In the genomic region with DNA sequence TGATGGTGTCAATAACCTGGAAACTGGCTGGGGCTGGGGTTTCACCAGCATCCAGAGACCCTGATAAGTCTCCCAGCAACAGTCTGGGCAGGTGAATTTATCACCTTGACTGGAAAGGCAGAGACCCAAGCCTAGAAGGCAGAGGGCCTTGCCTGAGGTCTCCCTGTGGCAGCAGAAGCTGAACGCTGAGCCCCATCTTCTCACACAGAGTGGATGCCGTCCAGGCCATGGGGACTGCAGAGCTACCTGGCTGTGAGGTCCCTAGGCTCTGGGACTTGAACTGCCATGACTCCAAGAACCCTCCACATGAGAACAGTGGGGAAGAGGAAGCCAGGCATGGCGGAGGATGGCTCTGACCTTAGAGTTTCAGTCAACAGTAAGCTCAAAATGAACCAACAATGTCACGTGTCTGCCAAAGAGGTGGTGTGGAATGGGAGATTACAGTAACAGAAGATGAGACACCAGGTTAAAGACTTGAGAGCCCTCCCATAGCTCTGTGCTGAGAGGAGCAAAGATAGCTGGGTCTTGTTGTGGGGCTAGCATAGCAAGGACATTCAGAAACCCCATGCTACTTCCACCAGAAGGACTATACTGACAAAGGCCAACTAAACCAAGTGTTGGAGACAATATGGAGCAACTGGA, we compare ENCODE assay signal across 18 cellular contexts.
DNase-seq lines count a peak whose midpoint lies in the region; ATAC-seq, FAIRE-seq and TF ChIP-seq lines count a peak whose summit lies in the region.
"Had no signal": no experiment of that assay in that cellular context is flagged by ENCODE, and none has a peak within 500 bp of the region (broad histone marks: within the 10 kb centered on the region; RNA-seq: fewer than 3 reads in every experiment).

No MANE protein-coding gene starts in this region.

- peaks cover 2% of the 10 kb centered on the region for H3K36me3 Mint-ChIP-seq in activated CD8-positive, alpha-beta T cell treated with anti-CD3 and anti-CD28 coated beads, Interleukin-2, amount 10 ng/mL, durations not matched to agents 7 days and 5 days (ENCODE audit: low read depth)
- no peaks in the 10 kb centered on the region for H3K36me3 Mint-ChIP-seq in activated CD8-positive, alpha-beta T cell treated with anti-CD3 and anti-CD28 coated beads for 36 hours (ENCODE audit: low read depth)
- no peaks in the 10 kb centered on the region for H3K36me3 Mint-ChIP-seq in progenitor cell of endocrine pancreas (ENCODE audit: insufficient read depth)

- in situ Hi-C loops in IMR-90 (cut with MboI; ENCODE audit: low sequenced_read_pairs), result no loop called here

- no TSS peak for BruUV-seq in IMR-90 (replicated peaks; lab: Mats Ljungman, UMichigan)

- H2BK12ac ChIP-seq in H1 (ENCODE audit: low read depth, low read length), result no peak overlapping the region

- no peak for DNase-seq in activated CD8-positive, alpha-beta T cell treated with anti-CD3 and anti-CD28 coated beads, Interleukin-2, amount 10 ng/mL, durations not matched to agents 7 days and 5 days
- DNase-seq in activated CD8-positive, alpha-beta T cell treated with anti-CD3 and anti-CD28 coated beads for 36 hours, result no peak
- DNase-seq in IMR-90 (no peak), H1 (ENCODE audit: low read depth in 1 of 2, low spot score in 2 of 2) (no peak), progenitor cell of endocrine pancreas (ENCODE audit: low spot score, unreplicated experiment) (no peak), T-helper 2 cell (no peak), NCI-H1436 treated with DMSO at 0.1 percent for 48 hours (lab: John Stamatoyannopoulos, UW) (no peak)
- DNase-seq: C1 segment of cervical spinal cord, DMS153, EL, Karpas-422, NCI-H1048, NCI-H69, SK-N-SH had no signal

- H2AFZ ChIP-seq in IMR-90 (replicated peaks; ENCODE audit: low read length, poor library complexity), result no peak overlapping the region
- no peak overlapping the region for H2AFZ ChIP-seq in H1 (ENCODE audit: low read length)
- H2AFZ ChIP-seq: GM23338 had no signal

- peaks cover 24% of the 10 kb centered on the region for H3K27me3 Mint-ChIP-seq in activated CD8-positive, alpha-beta T cell treated with anti-CD3 and anti-CD28 coated beads, Interleukin-2, amount 10 ng/mL, durations not matched to agents 7 days and 5 days (ENCODE audit: low read depth)
- H3K27me3 Mint-ChIP-seq in activated CD8-positive, alpha-beta T cell treated with anti-CD3 and anti-CD28 coated beads for 36 hours, result peaks cover 4% of the 10 kb centered on the region
- H3K27me3 Mint-ChIP-seq in progenitor cell of endocrine pancreas, result no peaks in the 10 kb centered on the region

- FAIRE-seq in H1 (lab: Jason Lieb, UNC), result no peak
- FAIRE-seq: HepG2 had no signal

- no peak for TF ChIP-seq POLR2A in IMR-90 (IDR thresholded peaks at IDR 0.05; ENCODE audit: low read depth, low read length)
- no peak for TF ChIP-seq POLR2A in H1 (IDR thresholded peaks at IDR 0.05; ENCODE audit: control extremely low read depth in 1 of 2, low read depth in 2 of 2, low read length in 2 of 2)

- CTCF ChIA-PET in activated CD8-positive, alpha-beta T cell treated with anti-CD3 and anti-CD28 coated beads, Interleukin-2, amount 10 ng/mL, durations not matched to agents 7 days and 5 days (lab: Charles Lee), result interaction anchor here (0.6 kb wide), 1 partner anchor 12 kb away, joined by 3 read pairs; no protein-coding TSS in a partner anchor
- CTCF ChIA-PET in activated CD8-positive, alpha-beta T cell treated with anti-CD3 and anti-CD28 coated beads for 36 hours (lab: Charles Lee), result no interaction called here
- CTCF ChIA-PET in IMR-90 (lab: Yijun Ruan, JAX) (no interaction called here), H1 (lab: Charles Lee; ENCODE audit: partially characterized antibody) (interaction anchor here (0.8 to 1.2 kb wide), 5 partner anchors 34 to 315 kb away, joined by 3 to 4 read pairs (median 3); no protein-coding TSS in a partner anchor)

- H2BK120ac ChIP-seq in IMR-90 (ENCODE audit: low read depth, low read length) (peak overlapping the region; percentile 72), H1 (replicated peaks; ENCODE audit: low read depth, low read length) (no peak overlapping the region)

- TF ChIP-seq RAD21 in IMR-90 (IDR thresholded peaks at IDR 0.05; ENCODE audit: low read length) (no peak), H1 (IDR thresholded peaks at IDR 0.05 in 1 of 2, conservative IDR thresholded peaks at IDR 0.05 in 1 of 2; ENCODE audit: low read depth in 2 of 2, low read length in 2 of 2) (no peak)

- ATAC-seq in activated CD8-positive, alpha-beta T cell treated with anti-CD3 and anti-CD28 coated beads, Interleukin-2, amount 10 ng/mL, durations not matched to agents 7 days and 5 days, result no peak
- ATAC-seq in activated CD8-positive, alpha-beta T cell treated with anti-CD3 and anti-CD28 coated beads for 36 hours, result no peak
- ATAC-seq in IMR-90 (ENCODE audit: low read depth) (no peak), GM21390 (IDR thresholded peaks at IDR 0.05; ENCODE audit: unreplicated experiment) (no peak)
- ATAC-seq: GM23338, HepG2 had no signal

- H3K4me3 Mint-ChIP-seq in activated CD8-positive, alpha-beta T cell treated with anti-CD3 and anti-CD28 coated beads, Interleukin-2, amount 10 ng/mL, durations not matched to agents 7 days and 5 days, result no peak overlapping the region
- H3K4me3 Mint-ChIP-seq in activated CD8-positive, alpha-beta T cell treated with anti-CD3 and anti-CD28 coated beads for 36 hours, result no peak overlapping the region
- H3K4me3 Mint-ChIP-seq in progenitor cell of endocrine pancreas (ENCODE audit: low read depth), result no peak overlapping the region
- H3K4me3 Mint-ChIP-seq: GM23338 had no signal

- no peak overlapping the region for H3K27ac ChIP-seq in IMR-90 (ENCODE audit: insufficient read depth, low read length)
- no peak overlapping the region for H3K27ac ChIP-seq in H1 (ENCODE audit: low read depth, low read length)
- H3K27ac ChIP-seq: 22Rv1 had no signal

- H3K4ac ChIP-seq in IMR-90 (ENCODE audit: low read depth, low read length) (peak overlapping the region; percentile 60), H1 (replicated peaks; ENCODE audit: insufficient read length, low read depth, low read length) (no peak overlapping the region)

- H3K4me3 ChIP-seq in IMR-90 (ENCODE audit: insufficient read depth, low read depth, low read length), result no peak overlapping the region
- no peak overlapping the region for H3K4me3 ChIP-seq in H1 (ENCODE audit: extremely low read depth in 1 of 4, insufficient read depth in 2 of 4, low read depth in 3 of 4, low read length in 4 of 4)
- H3K4me3 ChIP-seq: GM23338 had no signal

- peak overlapping the region; percentile 88; the same call in 1 of the 3 replicates for H2BK15ac ChIP-seq in IMR-90 (ENCODE audit: low read depth, low read length)
- no peak overlapping the region; the same call in 1 of the 2 replicates for H2BK15ac ChIP-seq in H1 (ENCODE audit: low read length)

- peaks cover 14% of the 10 kb centered on the region for H3K4me1 ChIP-seq in IMR-90 (ENCODE audit: control insufficient read depth, insufficient read depth, low read length)
- peaks cover 0 to 6% (median 2%) of the 10 kb centered on the region in 4 experiments; a peak in 2 of 7 replicates for H3K4me1 ChIP-seq in H1 (replicated peaks in 1 of 4; ENCODE audit: control insufficient read depth in 3 of 4, insufficient read depth in 4 of 4, low read length in 3 of 4)

- H3K9ac ChIP-seq in IMR-90 (ENCODE audit: low read depth, low read length) (no peak overlapping the region), H1 (replicated peaks in 1 of 4; ENCODE audit: extremely low read depth in 1 of 4, low read depth in 3 of 4, low read length in 3 of 4) (no peak overlapping the region)
- H3K9ac ChIP-seq: SK-N-SH had no signal

- no peak for TF ChIP-seq EP300 in H1 (IDR thresholded peaks at IDR 0.05; ENCODE audit: borderline replicate concordance in 1 of 2, low read depth in 2 of 2, low read length in 2 of 2)

- no peak overlapping the region for H3K4me2 ChIP-seq in IMR-90 (ENCODE audit: low read depth, low read length)
- H3K4me2 ChIP-seq in H1 (ENCODE audit: insufficient read depth in 1 of 2, low read depth in 2 of 2, low read length in 2 of 2), result no peak overlapping the region
- H3K4me2 ChIP-seq: GM23338, SK-N-SH had no signal

- H3K18ac ChIP-seq in IMR-90 (ENCODE audit: low read depth, low read length) (no peak overlapping the region; the same call in 1 of the 2 replicates), H1 (ENCODE audit: extremely low read depth, low read length) (no peak overlapping the region)

- H2BK20ac ChIP-seq in IMR-90 (ENCODE audit: low read depth, low read length) (peak overlapping the region; percentile 83; the same call in 1 of the 2 replicates), H1 (ENCODE audit: low read length) (0 out of 2 replicates have a peak overlapping the region, but pooled peaks have one; percentile 90)

- H4K8ac ChIP-seq in IMR-90 (ENCODE audit: low read depth in 2 of 2, low read length in 2 of 2) (no peak overlapping the region; a peak in 1 of 4 replicates), H1 (ENCODE audit: extremely low read depth, insufficient read depth, low read length) (no peak overlapping the region)

- peaks cover 13% of the 10 kb centered on the region for H3K4me1 Mint-ChIP-seq in activated CD8-positive, alpha-beta T cell treated with anti-CD3 and anti-CD28 coated beads, Interleukin-2, amount 10 ng/mL, durations not matched to agents 7 days and 5 days (ENCODE audit: low read depth)
- peaks cover 5% of the 10 kb centered on the region for H3K4me1 Mint-ChIP-seq in activated CD8-positive, alpha-beta T cell treated with anti-CD3 and anti-CD28 coated beads for 36 hours (ENCODE audit: low read depth)
- peaks cover 18% of the 10 kb centered on the region for H3K4me1 Mint-ChIP-seq in progenitor cell of endocrine pancreas (ENCODE audit: low read depth)

- H2AK5ac ChIP-seq in IMR-90 (ENCODE audit: low read depth, low read length), result peak overlapping the region; percentile 77
- H2AK5ac ChIP-seq in H1 (ENCODE audit: low read depth, low read length), result 0 out of 2 replicates have a peak overlapping the region, but pooled peaks have one; percentile 53

- no peaks in the 10 kb centered on the region for H3K9me3 Mint-ChIP-seq in activated CD8-positive, alpha-beta T cell treated with anti-CD3 and anti-CD28 coated beads, Interleukin-2, amount 10 ng/mL, durations not matched to agents 7 days and 5 days (ENCODE audit: insufficient read depth)
- H3K9me3 Mint-ChIP-seq in activated CD8-positive, alpha-beta T cell treated with anti-CD3 and anti-CD28 coated beads for 36 hours, result peaks cover 8% of the 10 kb centered on the region
- peaks cover 8% of the 10 kb centered on the region for H3K9me3 Mint-ChIP-seq in progenitor cell of endocrine pancreas (ENCODE audit: low read depth)

- whole genome bisulfite sequencing in IMR-90 (ENCODE audit: extremely low coverage in 2 of 2, insufficient read length in 1 of 2), 2 experiments, result 0% methylated on average over 1 of the region's 4 CpGs; no CpG with 5 or more reads in 1 of the 2 experiments
- 41% methylated on average over 4 of the region's 4 CpGs; no CpG with 5 or more reads in 1 of the 2 experiments for WGBS in H1 (ENCODE audit: extremely low coverage in 1 of 2, insufficient coverage in 1 of 2, insufficient read length in 1 of 2, insufficient replicate concordance in 2 of 2, low coverage in 1 of 2, low lambda C conversion rate in 2 of 2, missing lambda C conversion rate in 1 of 2), 2 experiments

- POLR2A ChIA-PET in activated CD8-positive, alpha-beta T cell treated with anti-CD3 and anti-CD28 coated beads, Interleukin-2, amount 10 ng/mL, durations not matched to agents 7 days and 5 days (lab: Charles Lee), result no interaction called here
- POLR2A ChIA-PET in activated CD8-positive, alpha-beta T cell treated with anti-CD3 and anti-CD28 coated beads for 36 hours (lab: Charles Lee), result no interaction called here
- POLR2A ChIA-PET in IMR-90 (lab: Charles Lee; ENCODE audit: unreplicated experiment), result no interaction called here
- POLR2A ChIA-PET in H1 (lab: Charles Lee; ENCODE audit: partially characterized antibody), result no interaction called here

- intact Hi-C loops in activated CD8-positive, alpha-beta T cell treated with anti-CD3 and anti-CD28 coated beads for 36 hours (cut with micrococcal nuclease), result no loop called here
- intact Hi-C loops in IMR-90 (cut with micrococcal nuclease), result no loop called here

- H3K79me2 ChIP-seq in H1 (ENCODE audit: control insufficient read depth in 1 of 2, insufficient read depth in 2 of 2, low read length in 2 of 2), result no peaks in the 10 kb centered on the region

- no peaks in the 10 kb centered on the region for H4K20me1 ChIP-seq in IMR-90 (ENCODE audit: insufficient read depth, low read length)
- no peaks in the 10 kb centered on the region for H4K20me1 ChIP-seq in H1 (replicated peaks in 1 of 2; ENCODE audit: control insufficient read depth in 1 of 2, insufficient read depth in 2 of 2, low read length in 2 of 2)

- peaks cover 12% of the 10 kb centered on the region; the same call in 1 of the 2 replicates for H3K9me1 ChIP-seq in IMR-90 (ENCODE audit: insufficient read depth, low read length)

- no peaks in the 10 kb centered on the region for H3K23me2 ChIP-seq in H1 (ENCODE audit: low read depth, low read length)

- H4K5ac ChIP-seq in IMR-90 (ENCODE audit: low read depth, low read length), result no peak overlapping the region
- H4K5ac ChIP-seq in H1 (ENCODE audit: insufficient read length, low read depth, low read length), result no peak overlapping the region

- peak overlapping the region; percentile 74 for H3K14ac ChIP-seq in IMR-90 (replicated peaks; ENCODE audit: low read depth, low read length)
- no peak overlapping the region for H3K14ac ChIP-seq in H1 (ENCODE audit: insufficient read length)

- dilution Hi-C loops in IMR-90 (cut with HindIII; ENCODE audit: low sequenced_read_pairs, unreplicated experiment), result no loop called here

- H2BK5ac ChIP-seq in IMR-90 (ENCODE audit: low read depth, low read length, poor library complexity, severe bottlenecking), result no peak overlapping the region
- no peak overlapping the region for H2BK5ac ChIP-seq in H1 (ENCODE audit: low read depth, low read length)

- peaks cover 9% of the 10 kb centered on the region for H3K9me3 ChIP-seq in IMR-90 (ENCODE audit: control insufficient read depth, insufficient read depth, low read length)
- H3K9me3 ChIP-seq in H1 (ENCODE audit: insufficient read depth in 2 of 2, low read depth in 1 of 2, low read length in 1 of 2), result peaks cover 9 to 11% of the 10 kb centered on the region in 2 experiments
- H3K9me3 ChIP-seq: SK-N-SH had no signal

- H3K27ac Mint-ChIP-seq in activated CD8-positive, alpha-beta T cell treated with anti-CD3 and anti-CD28 coated beads, Interleukin-2, amount 10 ng/mL, durations not matched to agents 7 days and 5 days, result peak overlapping the region; percentile 15
- no peak overlapping the region for H3K27ac Mint-ChIP-seq in activated CD8-positive, alpha-beta T cell treated with anti-CD3 and anti-CD28 coated beads for 36 hours
- H3K27ac Mint-ChIP-seq in progenitor cell of endocrine pancreas, result peak overlapping the region; percentile 67
- H3K27ac Mint-ChIP-seq: GM23338 had no signal

- H3K36me3 ChIP-seq in IMR-90 (ENCODE audit: control insufficient read depth, insufficient read depth, low read length) (no peaks in the 10 kb centered on the region), H1 (ENCODE audit: control insufficient read depth in 2 of 4, insufficient read depth in 4 of 4, low read length in 3 of 4) (no peaks in the 10 kb centered on the region)

- H3K23ac ChIP-seq in IMR-90 (ENCODE audit: low read depth, low read length), result no peak overlapping the region
- H3K23ac ChIP-seq in H1 (ENCODE audit: insufficient read length), result no peak overlapping the region

- TF ChIP-seq CTCF in activated CD8-positive, alpha-beta T cell treated with anti-CD3 and anti-CD28 coated beads for 36 hours (IDR thresholded peaks at IDR 0.05), result no peak
- TF ChIP-seq CTCF in IMR-90 (conservative IDR thresholded peaks at IDR 0.05; ENCODE audit: low read depth, low read length), result no peak
- TF ChIP-seq CTCF in H1 (IDR thresholded peaks at IDR 0.05; ENCODE audit: control extremely low read depth in 1 of 3, insufficient read depth in 1 of 3, low read depth in 1 of 3, low read length in 3 of 3), result no peak
- no peak for TF ChIP-seq CTCF in progenitor cell of endocrine pancreas (IDR thresholded peaks at IDR 0.05; ENCODE audit: unreplicated experiment)

- no peak overlapping the region for H2AK9ac ChIP-seq in IMR-90 (replicated peaks; ENCODE audit: low read depth, low read length, poor library complexity)

- H4K91ac ChIP-seq in IMR-90 (ENCODE audit: insufficient read depth, low read depth, low read length) (no peak overlapping the region), H1 (replicated peaks; ENCODE audit: insufficient read length, low read length) (no peak overlapping the region)

- no peaks in the 10 kb centered on the region for H3K79me1 ChIP-seq in IMR-90 (ENCODE audit: low read depth in 1 of 2, low read length in 2 of 2)
- no peaks in the 10 kb centered on the region for H3K79me1 ChIP-seq in H1 (ENCODE audit: low read depth, low read length)

- H3K56ac ChIP-seq in IMR-90 (ENCODE audit: extremely low read depth, insufficient read depth, low read length) (no peak overlapping the region), H1 (replicated peaks; ENCODE audit: insufficient read length, low read depth, low read length) (no peak overlapping the region)

- no peaks in the 10 kb centered on the region for H3K27me3 ChIP-seq in IMR-90 (ENCODE audit: control insufficient read depth, insufficient read depth, low read length)
- H3K27me3 ChIP-seq in H1 (replicated peaks in 1 of 4; ENCODE audit: control insufficient read depth in 3 of 4, extremely low read depth in 1 of 4, insufficient read depth in 3 of 4, low read length in 3 of 4), result no peaks in the 10 kb centered on the region

Comparison
In these comparisons a context has a peak if more than half of its experiments do, and no peak if none do; other contexts are left out.
1. CTCF ChIA-PET loops: an anchor here in activated CD8-positive, alpha-beta T cell treated with anti-CD3 and anti-CD28 coated beads, Interleukin-2, amount 10 ng/mL, durations not matched to agents 7 days and 5 days (0.6 kb wide) and H1 (0.8 to 1.2 kb wide); none called in activated CD8-positive, alpha-beta T cell treated with anti-CD3 and anti-CD28 coated beads for 36 hours and IMR-90.